Comparison of ENCODE assay signal across 8 cellular contexts in the genomic region with DNA sequence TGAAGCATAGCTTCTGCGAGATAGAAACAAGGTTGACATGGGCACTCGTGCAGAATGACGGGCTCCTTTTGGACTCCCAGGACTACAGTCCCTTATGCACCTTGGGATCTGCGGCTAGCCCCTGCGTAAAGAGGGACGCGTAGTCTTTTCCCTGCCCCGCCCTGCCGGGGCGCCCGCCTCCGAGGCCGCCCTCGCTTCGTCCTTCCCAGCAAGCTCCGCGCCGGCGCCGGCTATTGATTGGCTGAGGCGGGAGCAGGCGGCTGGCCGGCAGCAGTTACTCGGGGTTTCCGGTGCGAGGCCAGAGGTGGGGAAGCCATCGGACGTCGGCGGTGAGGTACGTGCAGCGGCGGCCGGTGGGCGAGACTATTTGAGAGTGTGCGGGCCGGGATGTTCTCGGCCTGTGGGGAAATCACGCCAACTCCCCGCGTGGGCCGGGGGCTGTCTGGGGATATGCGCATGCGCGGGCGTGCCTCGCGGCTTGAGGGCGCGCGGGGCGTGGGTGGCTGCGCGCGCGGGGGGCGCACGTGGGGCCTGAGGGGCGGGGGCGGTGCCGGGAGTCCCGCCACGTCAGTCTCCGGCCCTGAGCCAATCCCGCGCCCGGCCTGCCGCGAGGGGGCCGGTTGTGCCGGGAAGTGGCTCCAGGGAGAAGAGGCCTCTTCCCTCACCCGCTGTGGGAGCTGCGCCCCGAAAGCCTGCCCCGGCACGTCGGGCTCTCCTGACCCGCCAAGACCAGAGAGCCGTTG. TPM values are rescaled to one million over a fixed set of nuclear protein-coding genes. Genes with fewer than 3 reads are reported as not detected.
DNase-seq lines count a peak whose midpoint lies in the region; ATAC-seq and TF ChIP-seq lines count a peak whose summit lies in the region.

TSS of gene TXLNA (plus strand) at position 233 of the 743 bp plus-strand sequence. CDS start 671 bp downstream, outside the sequence.

- no peaks in the 10 kb centered on the region for H3K27me3 ChIP-seq in duodenal mucosa (ENCODE audit: control insufficient read depth in 1 of 2, insufficient read depth in 2 of 2, low read length in 2 of 2)
- no peaks in the 10 kb centered on the region for H3K27me3 ChIP-seq in lower lobe of right lung (ENCODE audit: low read depth)

- H3K4me3 ChIP-seq in duodenal mucosa (ENCODE audit: low read depth in 1 of 2, low read length in 2 of 2): peak within 1 kb of the TSS; percentile 73 to 78
- peak within 1 kb of the TSS; percentile 76 for H3K4me3 ChIP-seq in lower lobe of right lung

- no peaks in the 10 kb centered on the region for H3K27me3 Mint-ChIP-seq in activated CD4-positive, alpha-beta memory T cell treated with anti-CD3 and anti-CD28 coated beads, Interleukin-2, amount 10 ng/mL, durations not matched to agents 7 days and 5 days

- H3K27ac ChIP-seq in duodenal mucosa (ENCODE audit: low read depth, low read length) (peak within 1 kb of the TSS; percentile 92), lower lobe of right lung (peak within 1 kb of the TSS; percentile 85)

- H3K27ac Mint-ChIP-seq in activated CD4-positive, alpha-beta memory T cell treated with anti-CD3 and anti-CD28 coated beads, Interleukin-2, amount 10 ng/mL, durations not matched to agents 7 days and 5 days: peak within 1 kb of the TSS; percentile 96

- no peaks in the 10 kb centered on the region for H3K9me3 Mint-ChIP-seq in activated CD4-positive, alpha-beta memory T cell treated with anti-CD3 and anti-CD28 coated beads, Interleukin-2, amount 10 ng/mL, durations not matched to agents 7 days and 5 days

- H3K9ac ChIP-seq in duodenal mucosa (ENCODE audit: low read depth in 1 of 2, low read length in 2 of 2): peak within 1 kb of the TSS; percentile 83 to 89

- DNase-seq in CD1c-positive myeloid dendritic cell (ENCODE audit: extremely low spot score) (peak; percentile 96), NCI-H82 (lab: John Stamatoyannopoulos, UW) (peak; percentile 96), lower lobe of right lung (peak; percentile 97)
- DNase-seq in activated CD4-positive, alpha-beta memory T cell treated with anti-CD3 and anti-CD28 coated beads, Interleukin-2, amount 10 ng/mL, durations not matched to agents 7 days and 5 days: peak; percentile 92
- peak; percentile 73 to 92 (median 83) for DNase-seq in stimulated activated CD4-positive, alpha-beta T cell treated with anti-CD3 and anti-CD28 coated beads, TNF-alpha, amount 100 ng/mL, for 24 hours (ENCODE audit: low read depth in 3 of 3)

- CTCF ChIA-PET in activated CD4-positive, alpha-beta memory T cell treated with anti-CD3 and anti-CD28 coated beads, Interleukin-2, amount 10 ng/mL, durations not matched to agents 7 days and 5 days (lab: Charles Lee): interaction anchor here (0.7 to 3.5 kb wide), 11 partner anchors 26 to 222 kb away, joined by 3 to 15 read pairs (median 4); partner anchors contain the start of genes IQCC and KPNA6

- H3K36me3 ChIP-seq in duodenal mucosa (ENCODE audit: control insufficient read depth in 1 of 2, insufficient read depth in 2 of 2, low read length in 2 of 2) (peaks cover 7 to 15% of the 10 kb centered on the region in 2 donors), lower lobe of right lung (peaks cover 33% of the 10 kb centered on the region)

- peak within 1 kb of the TSS; percentile 88 for H3K4me3 Mint-ChIP-seq in activated CD4-positive, alpha-beta memory T cell treated with anti-CD3 and anti-CD28 coated beads, Interleukin-2, amount 10 ng/mL, durations not matched to agents 7 days and 5 days

- POLR2A ChIA-PET in activated CD4-positive, alpha-beta memory T cell treated with anti-CD3 and anti-CD28 coated beads, Interleukin-2, amount 10 ng/mL, durations not matched to agents 7 days and 5 days (lab: Charles Lee): interaction anchor here (0.6 to 8.1 kb wide), 25 partner anchors 9 to 639 kb away, joined by 3 to 109 read pairs (median 4); partner anchors contain the start of genes BSDC1, CCDC28B, HDAC1 and IQCC

- H3K4me1 ChIP-seq in duodenal mucosa (ENCODE audit: control insufficient read depth in 1 of 2, insufficient read depth in 2 of 2, low read length in 2 of 2) (peaks cover 24 to 26% of the 10 kb centered on the region in 2 donors), lower lobe of right lung (peaks cover 46% of the 10 kb centered on the region)

- peaks cover 43% of the 10 kb centered on the region for H3K4me1 Mint-ChIP-seq in activated CD4-positive, alpha-beta memory T cell treated with anti-CD3 and anti-CD28 coated beads, Interleukin-2, amount 10 ng/mL, durations not matched to agents 7 days and 5 days

- peaks cover 44% of the 10 kb centered on the region for H3K36me3 Mint-ChIP-seq in activated CD4-positive, alpha-beta memory T cell treated with anti-CD3 and anti-CD28 coated beads, Interleukin-2, amount 10 ng/mL, durations not matched to agents 7 days and 5 days (ENCODE audit: low read depth)

- H3K9me3 ChIP-seq in duodenal mucosa (ENCODE audit: control insufficient read depth in 1 of 2, low read length in 2 of 2): no peaks in the 10 kb centered on the region
- H3K9me3 ChIP-seq in lower lobe of right lung: no peaks in the 10 kb centered on the region

- TF ChIP-seq CTCF in lower lobe of right lung (IDR thresholded peaks at IDR 0.05): peak; percentile 15

- ATAC-seq in GM19397 (IDR thresholded peaks at IDR 0.05; ENCODE audit: unreplicated experiment): peak; percentile 88
- peak; percentile 67 for ATAC-seq in HG03571 (IDR thresholded peaks at IDR 0.05; ENCODE audit: unreplicated experiment)
- ATAC-seq in lower lobe of right lung: peak; percentile 97

- intact Hi-C loops in lower lobe of right lung (cut with DNase I): no loop called here

RNA-seq across cellular contexts. Expression of gene TXLNA, which starts in this region (rescaled TPM):
- 10 to 100 TPM; 79.8 to 81.2 TPM for total RNA-seq in activated CD4-positive, alpha-beta memory T cell treated with anti-CD3 and anti-CD28 coated beads, Interleukin-2, amount 10 ng/mL, durations not matched to agents 7 days and 5 days
- total RNA-seq in lower lobe of right lung: 45.1 TPM

Comparison
In these comparisons a context has a peak if more than half of its experiments do, and no peak if none do; other contexts are left out.
1. Peak in every context shown above with its lines: DNase-seq, ATAC-seq, H3K4me3 ChIP-seq and H3K27ac ChIP-seq.